In the genomic region with DNA sequence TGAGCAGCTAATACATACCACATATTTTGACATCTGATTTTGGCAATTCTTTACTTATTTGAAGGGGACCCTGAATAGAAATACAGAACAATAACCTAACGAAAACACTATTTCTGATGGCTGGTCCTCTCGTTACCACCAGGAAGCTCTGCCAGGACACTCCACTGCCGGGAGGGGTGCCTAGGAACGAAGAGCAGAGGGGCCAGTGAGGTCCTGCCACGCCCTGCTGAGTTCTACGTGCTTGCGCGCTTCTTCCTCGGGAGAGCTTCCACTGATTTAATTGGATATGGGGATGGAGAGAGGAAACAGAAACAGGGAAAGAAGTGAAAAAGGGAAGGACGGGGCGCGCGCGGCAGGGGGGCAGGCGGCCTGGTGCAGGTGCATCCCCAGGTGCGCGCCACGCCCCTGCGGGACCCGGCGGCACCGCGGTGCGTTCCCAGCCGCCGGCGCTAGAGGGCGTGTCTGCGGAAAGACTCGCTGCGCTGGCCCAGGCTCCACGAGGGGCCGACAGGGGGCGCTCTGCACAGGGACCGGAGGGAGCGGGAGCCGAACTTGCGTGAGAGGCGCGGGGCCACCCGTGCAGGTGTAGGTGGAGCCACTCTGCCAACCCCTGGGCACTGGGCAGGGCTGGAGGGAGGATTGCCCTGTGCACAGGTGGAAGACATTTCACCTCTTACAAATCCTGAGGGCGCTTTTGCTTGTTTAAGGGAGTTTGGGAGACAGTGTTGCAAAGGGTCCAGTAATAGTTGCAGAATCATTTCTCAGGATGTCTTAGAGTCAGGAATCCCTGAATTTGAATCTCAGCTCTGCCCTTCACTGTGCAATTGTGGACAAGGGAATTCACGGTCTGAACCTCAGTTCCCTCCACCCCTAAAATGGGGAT, we compare ENCODE assay signal across 9 cellular contexts.
DNase-seq lines count a peak whose midpoint lies in the region; ATAC-seq, FAIRE-seq and TF ChIP-seq lines count a peak whose summit lies in the region.
"Had no signal": no experiment of that assay in that cellular context is flagged by ENCODE, and none has a peak within 500 bp of the region (broad histone marks: within the 10 kb centered on the region; RNA-seq: fewer than 3 reads in every experiment).

No MANE protein-coding gene starts in this region.

- SMC1A ChIA-PET in GM12878 (lab: Charles Lee; ENCODE audit: uncharacterized antibody, unreplicated experiment), result interaction anchor here (1.4 kb wide), 1 partner anchor 9 kb away, joined by 3 read pairs; no protein-coding TSS in a partner anchor

- H2AFZ ChIP-seq in GM12878 (ENCODE audit: control insufficient read depth, low read depth, low read length), result no peak overlapping the region

- intact Hi-C loops in GM12878 (cut with micrococcal nuclease; ENCODE audit: unreplicated experiment), result no loop called here

- no peak overlapping the region for H3K9ac ChIP-seq in GM12878 (ENCODE audit: control insufficient read depth, insufficient read depth, low read length)

- no peak for TF ChIP-seq EP300 in GM12878 (IDR thresholded peaks at IDR 0.05; ENCODE audit: borderline replicate concordance in 1 of 2, control insufficient read depth in 1 of 2, low read depth in 2 of 2, low read length in 2 of 2)

- no peak overlapping the region for H3K27ac ChIP-seq in GM12878 (ENCODE audit: control insufficient read depth, insufficient read depth)

- no peak overlapping the region for H3K4me3 Mint-ChIP-seq in T-helper 17 cell
- H3K4me3 Mint-ChIP-seq: naive B cell had no signal

- RAD21 ChIA-PET in GM12878 (lab: Charles Lee; ENCODE audit: unreplicated experiment), result no interaction called here

- no peak overlapping the region for H3K4me3 ChIP-seq in GM12878

- peaks cover 8% of the 10 kb centered on the region for H3K4me1 Mint-ChIP-seq in T-helper 17 cell

- WGBS in GM12878 (ENCODE audit: insufficient coverage, insufficient replicate concordance, low lambda C conversion rate, missing lambda C conversion rate), result 69% methylated on average over 29 of the region's 43 CpGs

- in situ Hi-C loops in G401 (cut with HindIII; ENCODE audit: low sequenced_read_pairs) (no loop called here), GM12878 (cut with MboI) (no loop called here)

- no peak overlapping the region for H3K4me2 ChIP-seq in GM12878 (ENCODE audit: control insufficient read depth, insufficient read depth)

- no peaks in the 10 kb centered on the region for H3K4me1 ChIP-seq in GM12878 (ENCODE audit: control insufficient read depth, insufficient read depth, low read length)

- no TSS peak for BruUV-seq in GM12878 (replicated peaks; lab: Mats Ljungman, UMichigan)

- peak; percentile 58 for ATAC-seq in HG02571 (IDR thresholded peaks at IDR 0.05; ENCODE audit: unreplicated experiment)
- ATAC-seq in T-helper 17 cell, result peak; percentile 90
- peak; percentile 64 for ATAC-seq in GM12878

- no peak for FAIRE-seq in GM12878 (lab: Jason Lieb, UNC)

- TF ChIP-seq POLR2A in GM12878 (IDR thresholded peaks at IDR 0.05; ENCODE audit: low read depth, low read length), result no peak

- TF ChIP-seq RAD21 in GM12878 (IDR thresholded peaks at IDR 0.05; ENCODE audit: insufficient read depth, low read depth, low read length), result no peak; the same call in 1 of the 2 replicates

- DNase-seq in G401 (ENCODE audit: low spot score) (peak; percentile 27), T-helper 17 cell (peak; percentile 26 to 68 (median 32)), GM12878 (ENCODE audit: low read depth, low spot score) (no peak), left kidney (ENCODE audit: low read depth, low spot score) (peak; percentile 70), DMS114 treated with DMSO at 0.1 percent for 48 hours (lab: John Stamatoyannopoulos, UW; ENCODE audit: unreplicated experiment) (no peak), HK-2 (ENCODE audit: unreplicated experiment) (no peak)
- peak; percentile 68 for DNase-seq in stimulated activated CD8-positive, alpha-beta memory T cell treated with anti-CD3 and anti-CD28 coated beads, Interleukin-15, amount 100 ng/mL, for 24 hours (ENCODE audit: low read depth)
- DNase-seq: naive B cell had no signal

- H3K27ac Mint-ChIP-seq in T-helper 17 cell, result no peak overlapping the region

- no peaks in the 10 kb centered on the region for H3K9me3 ChIP-seq in T-helper 17 cell (ENCODE audit: control insufficient read depth, low read length, poor library complexity, severe bottlenecking)
- H3K9me3 ChIP-seq in GM12878 (replicated peaks; ENCODE audit: control insufficient read depth, insufficient read depth, low read length), result no peaks in the 10 kb centered on the region; the same call in none of the 3 replicates

- CTCF ChIA-PET in GM12878 (lab: Yijun Ruan, JAX), result interaction anchor here (0.6 to 1.0 kb wide), 3 partner anchors 16 to 239 kb away, joined by 3 to 4 read pairs (median 3); no protein-coding TSS in a partner anchor

- peak; percentile 52 to 55 (median 54) for TF ChIP-seq CTCF in GM12878 (IDR thresholded peaks at IDR 0.05 in 2 of 3, conservative IDR thresholded peaks at IDR 0.05 in 1 of 3; ENCODE audit: control insufficient read depth in 2 of 3, extremely low read depth in 1 of 3, insufficient read depth in 1 of 3, low read depth in 3 of 3, low read length in 3 of 3)

- no peaks in the 10 kb centered on the region for H3K36me3 ChIP-seq in GM12878 (ENCODE audit: control insufficient read depth in 2 of 2, insufficient read depth in 2 of 2, low read length in 1 of 2)

- peaks cover 16% of the 10 kb centered on the region for H3K27me3 Mint-ChIP-seq in T-helper 17 cell

- POLR2A ChIA-PET in GM12878 (lab: Charles Lee), result no interaction called here

- no peaks in the 10 kb centered on the region for H3K27me3 ChIP-seq in GM12878 (replicated peaks in 1 of 2; ENCODE audit: control insufficient read depth in 2 of 2, insufficient read depth in 2 of 2, low read length in 1 of 2)

- no peaks in the 10 kb centered on the region for H4K20me1 ChIP-seq in GM12878 (ENCODE audit: control insufficient read depth, insufficient read depth)

- no peaks in the 10 kb centered on the region for H3K79me2 ChIP-seq in GM12878 (ENCODE audit: control insufficient read depth, insufficient read depth, low read length)

- H3K36me3 Mint-ChIP-seq in T-helper 17 cell (ENCODE audit: low read depth), result no peaks in the 10 kb centered on the region
- H3K36me3 Mint-ChIP-seq: naive B cell had no signal

TF ChIP-seq in GM12878, 131 proteins besides CTCF, POLR2A, EP300 and RAD21:
- TF ChIP-seq YY1 (IDR thresholded peaks at IDR 0.05; ENCODE audit: low read depth, low read length), result 0 out of 2 replicates have a peak, but pooled peaks have one; percentile 29
- TF ChIP-seq NRF1 (conservative IDR thresholded peaks at IDR 0.05; ENCODE audit: low read depth, low read length), result no peak

Comparison
In these comparisons a context has a peak if more than half of its experiments do, and no peak if none do; other contexts are left out.
1. DNase-seq: peak in G401 (single experiment), T-helper 17 cell (3 of 3), left kidney (single experiment) and stimulated activated CD8-positive, alpha-beta memory T cell treated with anti-CD3 and anti-CD28 coated beads, Interleukin-15, amount 100 ng/mL, for 24 hours (single experiment); none in GM12878 (single experiment), DMS114 treated with DMSO at 0.1 percent for 48 hours (single experiment) and HK-2 (single experiment).
2. Peak in every context shown above with its lines, with median percentiles within 50 percentile points of each other: ATAC-seq.